25 cellular contexts compared by ENCODE assay signal in the genomic region with DNA sequence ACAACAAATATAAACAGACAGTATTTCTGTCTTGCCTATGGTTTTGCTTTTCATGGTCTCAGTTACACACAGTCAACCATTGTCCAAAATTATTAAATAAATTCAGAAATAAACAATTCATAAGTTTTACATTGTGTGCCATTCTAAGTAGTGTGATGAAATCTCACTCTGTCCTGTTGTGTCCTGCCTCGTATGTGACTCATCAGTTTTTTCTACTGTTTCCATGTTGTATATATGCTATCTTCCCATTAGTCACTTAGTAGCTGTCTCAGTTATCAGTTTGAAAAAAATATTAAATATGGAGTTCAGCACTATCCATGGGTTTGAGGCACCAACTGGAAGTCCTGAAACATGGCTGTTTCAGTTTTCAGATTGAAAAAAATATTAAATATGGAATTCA.
"Had no signal": no experiment of that assay in that cellular context is flagged by ENCODE, and none has a peak within 500 bp of the region (broad histone marks: within the 10 kb centered on the region; RNA-seq: fewer than 3 reads in every experiment).

No MANE protein-coding gene starts in this region.

- ATAC-seq: gastroesophageal sphincter; left cardiac atrium; lower lobe of right lung; natural killer cell treated with Interleukin-12 subunit alpha and Interleukin-12 subunit beta and Interleukin-15 and Interleukin-18, amount 100 ng/mL, for 72 hours; right lobe of liver; stimulated activated memory B cell treated with anti-CD40 and anti-IgM and Interleukin-4, amounts not matched to agents 10 μg/mL and 1 μg/mL and 100 μg/mL, for 72 hours; upper lobe of right lung had no signal

- H3K9me3 ChIP-seq: left ventricle myocardium inferior, lower lobe of right lung, ovary, right lobe of liver, testis, upper lobe of right lung, vagina had no signal

- DNase-seq: effector memory CD4-positive, alpha-beta T cell; head of caudate nucleus; kidney; left cardiac atrium; left ventricle myocardium inferior; lower lobe of right lung; mesenchymal stem cell; midbrain; nucleus accumbens; ovary; retina; right lobe of liver; spleen; stimulated activated CD4-positive, alpha-beta T cell treated with anti-CD3 and anti-CD28 coated beads, Interleukin-15, amount 100 ng/mL, for 24 hours; stimulated activated CD4-positive, alpha-beta T cell treated with anti-CD3 and anti-CD28 coated beads, Interleukin-1b, Interleukin-23, amount 100 ng/mL, for 48 hours; stimulated activated CD4-positive, alpha-beta T cell treated with anti-CD3 and anti-CD28 coated beads, Interleukin-4, amount 100 ng/mL, for 24 hours; testis; upper lobe of right lung had no signal

- H3K27ac ChIP-seq: gastroesophageal sphincter, hepatocyte, left ventricle myocardium inferior, lower lobe of right lung, neural progenitor cell, ovary, right lobe of liver, spleen, testis, tibial nerve, upper lobe of right lung, vagina had no signal

- H3K4me3 ChIP-seq: gastroesophageal sphincter, hepatocyte, left ventricle myocardium inferior, lower lobe of right lung, neural progenitor cell, ovary, right lobe of liver, spleen, testis, tibial nerve, upper lobe of right lung, vagina had no signal

- H3K4me1 ChIP-seq: gastroesophageal sphincter, left ventricle myocardium inferior, lower lobe of right lung, neural progenitor cell, right lobe of liver, spleen, testis, tibial nerve, upper lobe of right lung, vagina had no signal

- H3K36me3 ChIP-seq: gastroesophageal sphincter, left ventricle myocardium inferior, lower lobe of right lung, neural progenitor cell, ovary, right lobe of liver, spleen, tibial nerve, upper lobe of right lung, vagina had no signal

- H3K27me3 ChIP-seq: gastroesophageal sphincter, hepatocyte, neural progenitor cell, ovary, right lobe of liver, spleen, testis, tibial nerve, upper lobe of right lung, vagina had no signal
